In genomic region chr5:67268233-67269011, GRCh38 we compare ENCODE assay signal across 8 cellular contexts.
A peak's percentile ranks its signal among the peaks of the same experiment; 100 is the strongest.
DNase-seq lines count a peak whose midpoint lies in the region; ATAC-seq, FAIRE-seq and TF ChIP-seq lines count a peak whose summit lies in the region.

No MANE protein-coding gene starts in this region.

- H3K27me3 ChIP-seq in adrenal gland (no peaks in the 10 kb centered on the region), right atrium auricular region (no peaks in the 10 kb centered on the region)

- H3K4me1 ChIP-seq in adrenal gland (replicated peaks in 1 of 2) = peaks cover 25 to 44% of the 10 kb centered on the region in 2 donors
- H3K4me1 ChIP-seq in right atrium auricular region = peaks cover 0 to 41% of the 10 kb centered on the region in 2 donors

- intact Hi-C loops in adrenal gland (cut with DNase I) = no loop called here
- intact Hi-C loops in sciatic nerve (cut with DNase I) = no loop called here
- intact Hi-C loops in natural killer cell (cut with micrococcal nuclease) = no loop called here

- H3K27me3 Mint-ChIP-seq in HFFc6 (ENCODE audit: insufficient read depth) (no peaks in the 10 kb centered on the region; the same call in 1 of the 2 replicates), natural killer cell (ENCODE audit: low read depth in 2 of 2) (peaks cover under 1 to 2% of the 10 kb centered on the region in 2 donors)

- peak; percentile 93 for ATAC-seq in sciatic nerve
- no peak for ATAC-seq in natural killer cell

- H3K36me3 ChIP-seq in adrenal gland (replicated peaks in 1 of 2) (no peaks in the 10 kb centered on the region), right atrium auricular region (no peaks in the 10 kb centered on the region)

- DNase-seq in HFFc6 (peak; percentile 88), adrenal gland (peak; percentile 51 to 90 (median 80)), right atrium auricular region (ENCODE audit: low spot score) (peak; percentile 84), sciatic nerve (ENCODE audit: low spot score) (peak; percentile 83), natural killer cell (no peak), GM12891 (ENCODE audit: insufficient read length, low spot score) (no peak), SHP77 (lab: John Stamatoyannopoulos, UW) (no peak)
- no peak for DNase-seq in activated naive CD4-positive, alpha-beta T cell (lab: John Stamatoyannopoulos, UW)

- H3K4me3 Mint-ChIP-seq in HFFc6 (no peak overlapping the region), natural killer cell (no peak overlapping the region)

- no peak for TF ChIP-seq CTCF in HFFc6 (IDR thresholded peaks at IDR 0.05)
- TF ChIP-seq CTCF in adrenal gland (IDR thresholded peaks at IDR 0.05) = no peak
- TF ChIP-seq CTCF in right atrium auricular region (IDR thresholded peaks at IDR 0.05) = no peak
- no peak for TF ChIP-seq CTCF in natural killer cell (IDR thresholded peaks at IDR 0.05)

- TF ChIP-seq POLR2A in adrenal gland (IDR thresholded peaks at IDR 0.05) (no peak), GM12891 (IDR thresholded peaks at IDR 0.05; ENCODE audit: low read depth, low read length) (no peak)

- WGBS in adrenal gland, 4 donors = 4 to 24% (median 19%) methylated on average over 10 of the region's 10 CpGs

- H3K9me3 ChIP-seq in adrenal gland (replicated peaks in 1 of 3) (no peaks in the 10 kb centered on the region), right atrium auricular region (no peaks in the 10 kb centered on the region)

- H3K4me1 Mint-ChIP-seq in HFFc6 (ENCODE audit: low read depth) (peaks cover 16% of the 10 kb centered on the region), natural killer cell (no peaks in the 10 kb centered on the region)

- H3K27ac Mint-ChIP-seq in HFFc6 (no peak overlapping the region), natural killer cell (no peak overlapping the region)

- H3K27ac ChIP-seq in adrenal gland = peak overlapping the region; percentile 50 to 94 (median 81)
- H3K27ac ChIP-seq in right atrium auricular region = peak overlapping the region; percentile 72 to 91

- no peaks in the 10 kb centered on the region; the same call in 1 of the 2 replicates for H3K36me3 Mint-ChIP-seq in HFFc6 (ENCODE audit: low read depth)
- no peaks in the 10 kb centered on the region for H3K36me3 Mint-ChIP-seq in natural killer cell

- H3K4me3 ChIP-seq in adrenal gland = peak overlapping the region in 1 of 4 donors; percentile 38
- no peak overlapping the region for H3K4me3 ChIP-seq in right atrium auricular region

- no peak for FAIRE-seq in GM12891 (lab: Jason Lieb, UNC)

- no peaks in the 10 kb centered on the region for H3K9me3 Mint-ChIP-seq in HFFc6
- no peaks in the 10 kb centered on the region for H3K9me3 Mint-ChIP-seq in natural killer cell

TF ChIP-seq in GM12891, 5 proteins besides CTCF, POLR2A, EP300 and RAD21:
- no peak for TF ChIP-seq POLR2AphosphoS5 (IDR thresholded peaks at IDR 0.05; ENCODE audit: low read depth, low read length)
- TF ChIP-seq POU2F2 (IDR thresholded peaks at IDR 0.05; ENCODE audit: low read depth, low read length) = no peak
- no peak for TF ChIP-seq TAF1 (IDR thresholded peaks at IDR 0.05; ENCODE audit: low read depth, low read length)

Comparison
In these comparisons a context has a peak if more than half of its experiments do, and no peak if none do; other contexts are left out.
1. DNase-seq: peak in HFFc6 (single experiment), adrenal gland (7 of 7), right atrium auricular region (single experiment) and sciatic nerve (single experiment); none in natural killer cell (single experiment), GM12891 (single experiment), SHP77 (0 of 2) and activated naive CD4-positive, alpha-beta T cell (0 of 4).